In the genomic region with DNA sequence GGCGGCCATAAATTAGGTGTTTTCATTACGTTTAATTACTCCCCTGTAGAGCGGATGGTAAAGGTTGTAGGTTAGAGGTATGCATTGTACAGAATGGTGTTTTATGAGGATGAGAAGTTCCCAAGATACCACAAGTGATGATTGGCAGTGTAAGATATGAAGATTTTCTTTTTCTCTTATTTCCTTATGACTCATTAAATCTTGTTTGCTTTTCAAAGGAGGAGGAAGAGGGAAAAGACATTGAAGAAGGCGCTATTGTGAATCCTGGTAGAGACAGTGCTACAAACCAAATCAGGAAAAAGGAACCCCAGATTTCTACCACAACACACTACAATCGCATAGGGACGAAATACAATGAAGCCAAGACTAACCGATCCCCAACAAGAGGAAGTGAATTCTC, we compare ENCODE assay signal across 38 cellular contexts.
"Had no signal": no experiment of that assay in that cellular context is flagged by ENCODE, and none has a peak within 500 bp of the region (broad histone marks: within the 10 kb centered on the region; RNA-seq: fewer than 3 reads in every experiment).

No MANE protein-coding gene starts in this region.

- H3K4me3 Mint-ChIP-seq: activated B cell treated with CpG ODN at 0.5 μM for 24 hours; activated CD4-positive, alpha-beta memory T cell treated with anti-CD3 and anti-CD28 coated beads for 36 hours; activated CD4-positive, alpha-beta T cell treated with anti-CD3 and anti-CD28 coated beads, Interleukin-2, amount 10 ng/mL, durations not matched to agents 24 days and 14 days; activated CD8-positive, alpha-beta T cell treated with anti-CD3 and anti-CD28 coated beads for 36 hours; activated naive CD4-positive, alpha-beta T cell treated with anti-CD3 and anti-CD28 coated beads for 36 hours; activated naive CD8-positive, alpha-beta T cell treated with anti-CD3 and anti-CD28 coated beads for 36 hours; activated T-cell treated with anti-CD3 and anti-CD28 coated beads, Interleukin-2, amount 50 U/mL, for 4 hours; activated T-cell treated with anti-CD3 and anti-CD28 coated beads, Interleukin-2, amount 50 U/mL, for 72 hours; activated T-helper 1 cell treated with anti-CD3 and anti-CD28 coated beads, Interleukin-12 subunit alpha, Interleukin-12 subunit beta, Interleukin-2, Interleukin-4 antibody, amounts not matched to agents 30 ng/mL and 10 ng/mL and 1 ng/mL, durations not matched to agents 14 hours and 24 hours and 36 hours; activated T-helper 17 cell treated with anti-CD3 and anti-CD28 coated beads, Interleukin-2, amount 50 U/mL, for 72 hours; central memory CD8-positive, alpha-beta T cell; T-helper 1 cell treated with Interleukin-12 subunit alpha and Interleukin-12 subunit beta and Interleukin-4 antibody, amounts not matched to agents 30 μg/mL and 1 μg/mL, for 36 hours; T-helper 2 cell treated with Interferon-gamma antibody and Interleukin-4, amounts not matched to agents 5 μg/mL and 100 μg/mL, for 36 hours had no signal

- H3K36me3 ChIP-seq: adrenal gland, brain microvascular endothelial cell, breast epithelium, cardiac muscle cell had no signal

- H3K9me3 ChIP-seq: adrenal gland, body of pancreas, breast epithelium had no signal

- H3K27ac ChIP-seq: adrenal gland, body of pancreas, brain microvascular endothelial cell, breast epithelium, cardiac muscle cell, VCaP had no signal

- DNase-seq: activated B cell treated with CpG ODN at 0.5 μM for 24 hours; activated CD4-positive, alpha-beta memory T cell treated with anti-CD3 and anti-CD28 coated beads for 36 hours; activated CD4-positive, alpha-beta T cell treated with anti-CD3 and anti-CD28 coated beads for 4 hours; activated CD4-positive, alpha-beta T cell treated with anti-CD3 and anti-CD28 coated beads, Interleukin-2, amount 10 ng/mL, durations not matched to agents 24 days and 14 days; activated CD4-positive, alpha-beta T cell treated with anti-CD3 and anti-CD28 coated beads, Interleukin-2, amount 50 U/mL, for 1 hour; activated CD4-positive, alpha-beta T cell treated with anti-CD3 and anti-CD28 coated beads, Interleukin-2, amount 50 U/mL, for 4 hours; activated CD4-positive, CD25-positive, alpha-beta regulatory T cell treated with anti-CD3 and anti-CD28 coated beads, Interleukin-2, amount 50 U/mL, for 72 hours; activated CD8-positive, alpha-beta memory T cell treated with anti-CD3 and anti-CD28 coated beads, Interleukin-2, amount 50 U/mL, for 4 hours; activated CD8-positive, alpha-beta T cell treated with anti-CD3 and anti-CD28 coated beads for 36 hours; activated effector memory CD4-positive, alpha-beta T cell treated with anti-CD3 and anti-CD28 coated beads, Interleukin-2, amount 50 U/mL, for 16 hours; activated gamma-delta T cell treated with Interleukin-2 at 50 U/mL for 16 hours; activated naive CD4-positive, alpha-beta T cell; activated naive CD4-positive, alpha-beta T cell treated with anti-CD3 and anti-CD28 coated beads for 36 hours; activated naive CD4-positive, alpha-beta T cell treated with anti-CD3 and anti-CD28 coated beads, Interleukin-2, amount 50 U/mL, for 16 hours; activated naive CD8-positive, alpha-beta T cell treated with anti-CD3 and anti-CD28 coated beads for 36 hours; activated T-cell treated with anti-CD3 and anti-CD28 coated beads for 4 hours; activated T-cell treated with anti-CD3 and anti-CD28 coated beads, Interleukin-2, amount 50 U/mL, for 1 hour; activated T-cell treated with anti-CD3 and anti-CD28 coated beads, Interleukin-2, amount 50 U/mL, for 4 hours; activated T-cell treated with anti-CD3 and anti-CD28 coated beads, Interleukin-2, amount 50 U/mL, for 72 hours; adrenal gland; amniotic stem cell; aorta; body of pancreas; brain microvascular endothelial cell; caudate nucleus; cerebellar nuclear complex; T-helper 1 cell; T-helper 2 cell; T-helper 9 cell had no signal

- H3K27me3 Mint-ChIP-seq: activated B cell treated with CpG ODN at 0.5 μM for 24 hours; activated CD4-positive, alpha-beta memory T cell treated with anti-CD3 and anti-CD28 coated beads for 36 hours; activated CD4-positive, alpha-beta T cell treated with anti-CD3 and anti-CD28 coated beads, Interleukin-2, amount 10 ng/mL, durations not matched to agents 24 days and 14 days; activated CD8-positive, alpha-beta T cell treated with anti-CD3 and anti-CD28 coated beads for 36 hours; activated naive CD8-positive, alpha-beta T cell treated with anti-CD3 and anti-CD28 coated beads for 36 hours; central memory CD8-positive, alpha-beta T cell had no signal

- H3K36me3 Mint-ChIP-seq: activated CD4-positive, alpha-beta memory T cell treated with anti-CD3 and anti-CD28 coated beads for 36 hours; activated naive CD4-positive, alpha-beta T cell treated with anti-CD3 and anti-CD28 coated beads, Interleukin-2, amount 50 U/mL, for 72 hours; activated naive CD8-positive, alpha-beta T cell treated with anti-CD3 and anti-CD28 coated beads for 36 hours had no signal

- ATAC-seq: activated CD8-positive, alpha-beta T cell treated with anti-CD3 and anti-CD28 coated beads for 36 hours; activated naive CD4-positive, alpha-beta T cell treated with anti-CD3 and anti-CD28 coated beads, Interleukin-2, amount 50 U/mL, for 72 hours; activated T-cell treated with anti-CD3 and anti-CD28 coated beads, Interleukin-2, amount 50 U/mL, for 4 hours; activated T-cell treated with anti-CD3 and anti-CD28 coated beads, Interleukin-2, amount 50 U/mL, for 72 hours; activated T-helper 17 cell treated with anti-CD3 and anti-CD28 coated beads, Interleukin-2, amount 50 U/mL, for 72 hours; body of pancreas had no signal

- H3K4me1 Mint-ChIP-seq: activated B cell treated with CpG ODN at 0.5 μM for 24 hours; activated CD4-positive, alpha-beta T cell treated with anti-CD3 and anti-CD28 coated beads, Interleukin-2, amount 10 ng/mL, durations not matched to agents 24 days and 14 days; activated naive CD8-positive, alpha-beta T cell treated with anti-CD3 and anti-CD28 coated beads for 36 hours; activated T-helper 17 cell treated with anti-CD3 and anti-CD28 coated beads, Interleukin-2, amount 50 U/mL, for 72 hours; central memory CD8-positive, alpha-beta T cell had no signal

- H3K4me1 ChIP-seq: adrenal gland, body of pancreas, breast epithelium had no signal

- H3K27me3 ChIP-seq: adrenal gland, body of pancreas, brain microvascular endothelial cell, breast epithelium, cardiac muscle cell had no signal

- H3K9me3 Mint-ChIP-seq: activated B cell treated with CpG ODN at 0.5 μM for 24 hours; activated CD4-positive, alpha-beta memory T cell treated with anti-CD3 and anti-CD28 coated beads for 36 hours; activated CD4-positive, alpha-beta T cell treated with anti-CD3 and anti-CD28 coated beads, Interleukin-2, amount 10 ng/mL, durations not matched to agents 24 days and 14 days; activated CD8-positive, alpha-beta T cell treated with anti-CD3 and anti-CD28 coated beads for 36 hours; activated naive CD8-positive, alpha-beta T cell treated with anti-CD3 and anti-CD28 coated beads for 36 hours; activated T-cell treated with anti-CD3 and anti-CD28 coated beads, Interleukin-2, amount 50 U/mL, for 4 hours; activated T-helper 1 cell treated with anti-CD3 and anti-CD28 coated beads, Interleukin-12 subunit alpha, Interleukin-12 subunit beta, Interleukin-2, Interleukin-4 antibody, amounts not matched to agents 30 ng/mL and 10 ng/mL and 1 ng/mL, durations not matched to agents 14 hours and 24 hours and 36 hours; activated T-helper 17 cell treated with anti-CD3 and anti-CD28 coated beads, Interleukin-2, amount 50 U/mL, for 72 hours; T-helper 1 cell treated with Interleukin-12 subunit alpha and Interleukin-12 subunit beta and Interleukin-4 antibody, amounts not matched to agents 30 μg/mL and 1 μg/mL, for 36 hours; T-helper 2 cell treated with Interferon-gamma antibody and Interleukin-4, amounts not matched to agents 5 μg/mL and 100 μg/mL, for 36 hours had no signal

- H3K27ac Mint-ChIP-seq: activated B cell treated with CpG ODN at 0.5 μM for 24 hours; activated CD4-positive, alpha-beta memory T cell treated with anti-CD3 and anti-CD28 coated beads for 36 hours; activated CD4-positive, alpha-beta T cell treated with anti-CD3 and anti-CD28 coated beads, Interleukin-2, amount 10 ng/mL, durations not matched to agents 24 days and 14 days; activated CD8-positive, alpha-beta T cell treated with anti-CD3 and anti-CD28 coated beads for 36 hours; activated naive CD4-positive, alpha-beta T cell treated with anti-CD3 and anti-CD28 coated beads for 36 hours; activated naive CD4-positive, alpha-beta T cell treated with anti-CD3 and anti-CD28 coated beads, Interleukin-2, amount 50 U/mL, for 72 hours; activated naive CD8-positive, alpha-beta T cell treated with anti-CD3 and anti-CD28 coated beads for 36 hours; activated T-cell treated with anti-CD3 and anti-CD28 coated beads, Interleukin-2, amount 50 U/mL, for 72 hours; activated T-helper 1 cell treated with anti-CD3 and anti-CD28 coated beads, Interleukin-12 subunit alpha, Interleukin-12 subunit beta, Interleukin-2, Interleukin-4 antibody, amounts not matched to agents 30 ng/mL and 10 ng/mL and 1 ng/mL, durations not matched to agents 14 hours and 24 hours and 36 hours; activated T-helper 17 cell treated with anti-CD3 and anti-CD28 coated beads, Interleukin-2, amount 50 U/mL, for 72 hours; T-helper 1 cell treated with Interleukin-12 subunit alpha and Interleukin-12 subunit beta and Interleukin-4 antibody, amounts not matched to agents 30 μg/mL and 1 μg/mL, for 36 hours; T-helper 2 cell treated with Interferon-gamma antibody and Interleukin-4, amounts not matched to agents 5 μg/mL and 100 μg/mL, for 36 hours had no signal

- H3K4me3 ChIP-seq: adrenal gland, body of pancreas, breast epithelium, cardiac muscle cell had no signal
